ENCODE assay signal across 15 cellular contexts in genomic region chr2:133726906-133727305, GRCh38.
DNase-seq lines count a peak whose midpoint lies in the region; ATAC-seq and TF ChIP-seq lines count a peak whose summit lies in the region.
"Had no signal": no experiment of that assay in that cellular context is flagged by ENCODE, and none has a peak within 500 bp of the region (broad histone marks: within the 10 kb centered on the region; RNA-seq: fewer than 3 reads in every experiment).

No MANE protein-coding gene starts in this region.

- H3K9me3 ChIP-seq in BLaER1 (no peaks in the 10 kb centered on the region; the same call in 1 of the 2 replicates), sigmoid colon (no peaks in the 10 kb centered on the region), colonic mucosa (no peaks in the 10 kb centered on the region), BE2C (no peaks in the 10 kb centered on the region)
- no peaks in the 10 kb centered on the region for H3K9me3 ChIP-seq in CD8-positive, alpha-beta memory T cell (ENCODE audit: low read length)
- H3K9me3 ChIP-seq: ovary had no signal

- POLR2A ChIA-PET in CD8-positive, alpha-beta memory T cell (lab: Charles Lee): no interaction called here

- H3K36me3 ChIP-seq in BLaER1: no peaks in the 10 kb centered on the region
- H3K36me3 ChIP-seq in sigmoid colon: no peaks in the 10 kb centered on the region
- H3K36me3 ChIP-seq in colonic mucosa: no peaks in the 10 kb centered on the region
- H3K36me3 ChIP-seq in CD8-positive, alpha-beta memory T cell (ENCODE audit: insufficient read depth, low read length): no peaks in the 10 kb centered on the region
- H3K36me3 ChIP-seq in BE2C: no peaks in the 10 kb centered on the region
- H3K36me3 ChIP-seq: ovary had no signal

- DNase-seq in inferior parietal cortex (ENCODE audit: extremely low spot score): peak; percentile 19
- DNase-seq in sigmoid colon: no peak
- DNase-seq in colonic mucosa: no peak
- no peak for DNase-seq in CD8-positive, alpha-beta memory T cell
- no peak for DNase-seq in BE2C
- DNase-seq: activated CD8-positive, alpha-beta T cell treated with anti-CD3 and anti-CD28 coated beads, Interleukin-2, amount 10 ng/mL, durations not matched to agents 7 days and 5 days; amniotic stem cell; H7; Kasumi-1; ovary had no signal

- intact Hi-C loops in sigmoid colon (cut with DNase I) (no loop called here), colonic mucosa (cut with DNase I) (no loop called here)

- 38 to 50% methylated on average over 4 of the region's 4 CpGs for WGBS in sigmoid colon, 2 donors

- no peak overlapping the region for H3K4me3 Mint-ChIP-seq in CD8-positive, alpha-beta memory T cell
- H3K4me3 Mint-ChIP-seq: activated CD8-positive, alpha-beta T cell treated with anti-CD3 and anti-CD28 coated beads, Interleukin-2, amount 10 ng/mL, durations not matched to agents 7 days and 5 days; B cell; stimulated activated naive CD8-positive, alpha-beta T cell treated with anti-CD3 and anti-CD28 coated beads, Interleukin-15, Interleukin-2, amounts not matched to agents 100 ng/mL and 50 ng/mL, for 24 hours had no signal

- H3K9me3 Mint-ChIP-seq in CD8-positive, alpha-beta memory T cell: peaks cover 0 to 4% (median 0%) of the 10 kb centered on the region in 5 donors

- no peak for TF ChIP-seq EP300 in sigmoid colon (IDR thresholded peaks at IDR 0.05)

- H3K27me3 Mint-ChIP-seq in CD8-positive, alpha-beta memory T cell: peaks cover 0 to 5% of the 10 kb centered on the region in 2 donors
- H3K27me3 Mint-ChIP-seq: stimulated activated naive CD8-positive, alpha-beta T cell treated with anti-CD3 and anti-CD28 coated beads, Interleukin-15, Interleukin-2, amounts not matched to agents 100 ng/mL and 50 ng/mL, for 24 hours had no signal

- peaks cover 0 to 6% (median 0%) of the 10 kb centered on the region in 3 donors for H3K4me1 Mint-ChIP-seq in CD8-positive, alpha-beta memory T cell
- H3K4me1 Mint-ChIP-seq: B cell had no signal

- TF ChIP-seq CTCF in WI38 (IDR thresholded peaks at IDR 0.05; ENCODE audit: low read depth, low read length) (no peak), sigmoid colon (IDR thresholded peaks at IDR 0.05) (no peak), colonic mucosa (IDR thresholded peaks at IDR 0.05) (no peak), BE2C (IDR thresholded peaks at IDR 0.05; ENCODE audit: low read depth, low read length) (no peak)

- no peak overlapping the region for H3K9ac ChIP-seq in BLaER1
- H3K9ac ChIP-seq in colonic mucosa (ENCODE audit: low read depth in 2 of 2, low read length in 2 of 2): no peak overlapping the region

- H3K4me2 ChIP-seq in BLaER1: peak overlapping the region; percentile 15; the same call in 1 of the 2 replicates

- H3K27ac ChIP-seq in BLaER1 (no peak overlapping the region), sigmoid colon (no peak overlapping the region), colonic mucosa (no peak overlapping the region)
- no peak overlapping the region for H3K27ac ChIP-seq in CD8-positive, alpha-beta memory T cell (ENCODE audit: low read depth, low read length)
- H3K27ac ChIP-seq: ovary had no signal

- no peak overlapping the region for H3K4me3 ChIP-seq in BLaER1
- peak overlapping the region; percentile 13 for H3K4me3 ChIP-seq in WI38 (ENCODE audit: low read depth, low read length)
- peak overlapping the region in 3 of 4 donors; percentile 19 to 37 (median 28) for H3K4me3 ChIP-seq in sigmoid colon
- no peak overlapping the region for H3K4me3 ChIP-seq in colonic mucosa
- no peak overlapping the region for H3K4me3 ChIP-seq in CD8-positive, alpha-beta memory T cell (ENCODE audit: low read length)
- no peak overlapping the region for H3K4me3 ChIP-seq in BE2C (ENCODE audit: low read depth, low read length)
- H3K4me3 ChIP-seq: ovary had no signal

- no peaks in the 10 kb centered on the region for H3K36me3 Mint-ChIP-seq in CD8-positive, alpha-beta memory T cell

- H3K27ac Mint-ChIP-seq in CD8-positive, alpha-beta memory T cell: no peak overlapping the region
- H3K27ac Mint-ChIP-seq: activated CD8-positive, alpha-beta T cell treated with anti-CD3 and anti-CD28 coated beads, Interleukin-2, amount 10 ng/mL, durations not matched to agents 7 days and 5 days; B cell; stimulated activated naive CD8-positive, alpha-beta T cell treated with anti-CD3 and anti-CD28 coated beads, Interleukin-15, Interleukin-2, amounts not matched to agents 100 ng/mL and 50 ng/mL, for 24 hours had no signal

- H3K27me3 ChIP-seq in BLaER1: no peaks in the 10 kb centered on the region
- H3K27me3 ChIP-seq in sigmoid colon: no peaks in the 10 kb centered on the region
- no peaks in the 10 kb centered on the region for H3K27me3 ChIP-seq in colonic mucosa
- H3K27me3 ChIP-seq in CD8-positive, alpha-beta memory T cell (ENCODE audit: insufficient read depth, low read length, poor library complexity, severe bottlenecking): no peaks in the 10 kb centered on the region
- no peaks in the 10 kb centered on the region for H3K27me3 ChIP-seq in BE2C
- H3K27me3 ChIP-seq: ovary had no signal

- no peak for ATAC-seq in HG03159 (IDR thresholded peaks at IDR 0.05; ENCODE audit: unreplicated experiment)
- ATAC-seq: activated CD8-positive, alpha-beta T cell treated with anti-CD3 and anti-CD28 coated beads, Interleukin-2, amount 10 ng/mL, durations not matched to agents 7 days and 5 days had no signal

- CTCF ChIA-PET in CD8-positive, alpha-beta memory T cell (lab: Charles Lee): no interaction called here

- TF ChIP-seq POLR2A in sigmoid colon (IDR thresholded peaks at IDR 0.05): no peak

- H4K20me1 ChIP-seq in BLaER1: no peaks in the 10 kb centered on the region

- H3K4me1 ChIP-seq in BLaER1 (no peaks in the 10 kb centered on the region), sigmoid colon (peaks cover 0 to 11% (median 8%) of the 10 kb centered on the region in 4 donors), colonic mucosa (no peaks in the 10 kb centered on the region), BE2C (no peaks in the 10 kb centered on the region)
- H3K4me1 ChIP-seq in CD8-positive, alpha-beta memory T cell (ENCODE audit: insufficient read depth, low read length): no peaks in the 10 kb centered on the region

Comparison
In these comparisons a context has a peak if more than half of its experiments do, and no peak if none do; other contexts are left out.
1. H3K4me3 ChIP-seq: peak in WI38 (single experiment) and sigmoid colon (3 of 4); none in BLaER1 (single experiment), colonic mucosa (single experiment), CD8-positive, alpha-beta memory T cell (single experiment) and BE2C (single experiment).